2 cellular contexts compared by ENCODE assay signal in genomic region chr2:167900435-167900834, GRCh38.
A peak's percentile ranks its signal among the peaks of the same experiment; 100 is the strongest.
TF ChIP-seq lines count a peak whose summit lies in the region.

No MANE protein-coding gene starts in this region.

TF ChIP-seq in A549, 52 proteins besides CTCF, POLR2A, EP300 and RAD21:
- TF ChIP-seq HOXB13 (CRISPR knock-in tag; IDR thresholded peaks at IDR 0.05; ENCODE audit: low read depth) = no peak
- no peak for TF ChIP-seq POLR2AphosphoS2 (conservative IDR thresholded peaks at IDR 0.05; ENCODE audit: low read length)
- peak; percentile 11 for TF ChIP-seq MAFK (IDR thresholded peaks at IDR 0.05; ENCODE audit: partially characterized antibody)

TF ChIP-seq in H1, 55 proteins besides CTCF, POLR2A, EP300 and RAD21:
- no peak for TF ChIP-seq KDM1A (IDR thresholded peaks at IDR 0.05; ENCODE audit: borderline replicate concordance, low read length)
- no peak for TF ChIP-seq BRCA1 (IDR thresholded peaks at IDR 0.05; ENCODE audit: low read depth, low read length)
- no peak for TF ChIP-seq RXRA (IDR thresholded peaks at IDR 0.05; ENCODE audit: insufficient read depth, low read depth, low read length)
- no peak for TF ChIP-seq HDAC2 (IDR thresholded peaks at IDR 0.05; ENCODE audit: borderline replicate concordance in 1 of 2, low read depth in 2 of 2, low read length in 2 of 2)
- no peak for TF ChIP-seq CTBP2 (IDR thresholded peaks at IDR 0.05; ENCODE audit: borderline replicate concordance, insufficient read depth, insufficient read length, low read length)
- TF ChIP-seq POU5F1 (IDR thresholded peaks at IDR 0.05; ENCODE audit: low read depth, low read length) = no peak
- TF ChIP-seq JUND (IDR thresholded peaks at IDR 0.05; ENCODE audit: low read length) = no peak
- no peak for TF ChIP-seq KDM5A (IDR thresholded peaks at IDR 0.05; ENCODE audit: low read length)
- no peak for TF ChIP-seq SIX5 (IDR thresholded peaks at IDR 0.05; ENCODE audit: low read depth, low read length)
